In genomic region chr18:13564579-13564978, GRCh38 we compare ENCODE assay signal across 11 cellular contexts.
DNase-seq lines count a peak whose midpoint lies in the region; ATAC-seq, FAIRE-seq and TF ChIP-seq lines count a peak whose summit lies in the region.
"Had no signal": no experiment of that assay in that cellular context is flagged by ENCODE, and none has a peak within 500 bp of the region (broad histone marks: within the 10 kb centered on the region; RNA-seq: fewer than 3 reads in every experiment).

No MANE protein-coding gene starts in this region.

- CTCF ChIA-PET in activated CD8-positive, alpha-beta T cell treated with anti-CD3 and anti-CD28 coated beads, Interleukin-2, amount 10 ng/mL, durations not matched to agents 7 days and 5 days (lab: Charles Lee): interaction anchor here (0.9 to 1.6 kb wide), 2 partner anchors 17 to 44 kb away, joined by 3 read pairs; no protein-coding TSS in a partner anchor

- H3K27me3 Mint-ChIP-seq in activated CD8-positive, alpha-beta T cell treated with anti-CD3 and anti-CD28 coated beads, Interleukin-2, amount 10 ng/mL, durations not matched to agents 7 days and 5 days (ENCODE audit: low read depth): no peaks in the 10 kb centered on the region

- POLR2A ChIA-PET in activated CD8-positive, alpha-beta T cell treated with anti-CD3 and anti-CD28 coated beads, Interleukin-2, amount 10 ng/mL, durations not matched to agents 7 days and 5 days (lab: Charles Lee): interaction anchor here (4.9 kb wide), 1 partner anchor 48 kb away, joined by 32 read pairs; no protein-coding TSS in a partner anchor

- H4K20me1 ChIP-seq in BLaER1: no peaks in the 10 kb centered on the region

- TF ChIP-seq POLR2A in GM12891 (IDR thresholded peaks at IDR 0.05; ENCODE audit: low read depth, low read length): no peak

- H3K9ac ChIP-seq in BLaER1: peak overlapping the region; percentile 65

- H3K27ac ChIP-seq in BLaER1 (peak overlapping the region; percentile 84), KOPT-K1 (ENCODE audit: low read depth, low read length, poor library complexity, severe bottlenecking) (peak overlapping the region; percentile 93)
- H3K27ac ChIP-seq: C4-2B had no signal

- H3K36me3 Mint-ChIP-seq in activated CD8-positive, alpha-beta T cell treated with anti-CD3 and anti-CD28 coated beads, Interleukin-2, amount 10 ng/mL, durations not matched to agents 7 days and 5 days (ENCODE audit: low read depth): peaks cover 6% of the 10 kb centered on the region

- no peak for FAIRE-seq in GM12891 (lab: Jason Lieb, UNC)
- FAIRE-seq: islet of Langerhans had no signal

- H3K4me1 ChIP-seq in BLaER1: peaks cover 100% of the 10 kb centered on the region

- H3K4me3 ChIP-seq in BLaER1: peak overlapping the region; percentile 46; the same call in 1 of the 2 replicates

- no peak for ATAC-seq in activated CD8-positive, alpha-beta T cell treated with anti-CD3 and anti-CD28 coated beads, Interleukin-2, amount 10 ng/mL, durations not matched to agents 7 days and 5 days
- ATAC-seq in left colon (peak; percentile 64), HG02642 (IDR thresholded peaks at IDR 0.05; ENCODE audit: poor library complexity, unreplicated experiment) (no peak), HG03095 (IDR thresholded peaks at IDR 0.05; ENCODE audit: unreplicated experiment) (no peak)

- intact Hi-C loops in left colon (cut with DNase I, micrococcal nuclease): no loop called here

- no peaks in the 10 kb centered on the region for H3K36me3 ChIP-seq in BLaER1
- H3K36me3 ChIP-seq in KOPT-K1 (ENCODE audit: insufficient read depth, low read length): peaks cover 10% of the 10 kb centered on the region

- H3K9me3 ChIP-seq in BLaER1 (no peaks in the 10 kb centered on the region), KOPT-K1 (ENCODE audit: insufficient read depth, low read length, poor library complexity, severe bottlenecking) (no peaks in the 10 kb centered on the region)

- no peaks in the 10 kb centered on the region for H3K9me3 Mint-ChIP-seq in activated CD8-positive, alpha-beta T cell treated with anti-CD3 and anti-CD28 coated beads, Interleukin-2, amount 10 ng/mL, durations not matched to agents 7 days and 5 days (ENCODE audit: insufficient read depth)

- DNase-seq in activated CD8-positive, alpha-beta T cell treated with anti-CD3 and anti-CD28 coated beads, Interleukin-2, amount 10 ng/mL, durations not matched to agents 7 days and 5 days: no peak
- peak; percentile 53 to 74 for DNase-seq in left colon
- no peak for DNase-seq in GDM1 (lab: John Stamatoyannopoulos, UW)
- no peak for DNase-seq in GM12891 (ENCODE audit: insufficient read length, low spot score)
- DNase-seq: MM.1S had no signal

- H3K4me3 Mint-ChIP-seq in activated CD8-positive, alpha-beta T cell treated with anti-CD3 and anti-CD28 coated beads, Interleukin-2, amount 10 ng/mL, durations not matched to agents 7 days and 5 days: peak overlapping the region; percentile 10

- no peaks in the 10 kb centered on the region for H3K27me3 ChIP-seq in BLaER1

- peak overlapping the region; percentile 66 for H3K27ac Mint-ChIP-seq in activated CD8-positive, alpha-beta T cell treated with anti-CD3 and anti-CD28 coated beads, Interleukin-2, amount 10 ng/mL, durations not matched to agents 7 days and 5 days

- H3K4me1 Mint-ChIP-seq in activated CD8-positive, alpha-beta T cell treated with anti-CD3 and anti-CD28 coated beads, Interleukin-2, amount 10 ng/mL, durations not matched to agents 7 days and 5 days (ENCODE audit: low read depth): peaks cover 75% of the 10 kb centered on the region

- H3K4me2 ChIP-seq in BLaER1: peak overlapping the region; percentile 80

TF ChIP-seq in GM12891, 5 proteins besides CTCF, POLR2A, EP300 and RAD21:
- TF ChIP-seq POU2F2 (IDR thresholded peaks at IDR 0.05; ENCODE audit: low read depth, low read length): no peak
- TF ChIP-seq SPI1 (IDR thresholded peaks at IDR 0.05; ENCODE audit: low read depth, low read length): no peak
- no peak for TF ChIP-seq PAX5 (IDR thresholded peaks at IDR 0.05; ENCODE audit: insufficient read depth, low read length, severe bottlenecking)
TF ChIP-seq in GM12891: peak in this region for 0.

Comparison
In these comparisons a context has a peak if more than half of its experiments do, and no peak if none do; other contexts are left out.
1. DNase-seq: peak in left colon (2 of 2); none in activated CD8-positive, alpha-beta T cell treated with anti-CD3 and anti-CD28 coated beads, Interleukin-2, amount 10 ng/mL, durations not matched to agents 7 days and 5 days (single experiment), GDM1 (single experiment) and GM12891 (single experiment).